25 cellular contexts compared by ENCODE assay signal in the genomic region with DNA sequence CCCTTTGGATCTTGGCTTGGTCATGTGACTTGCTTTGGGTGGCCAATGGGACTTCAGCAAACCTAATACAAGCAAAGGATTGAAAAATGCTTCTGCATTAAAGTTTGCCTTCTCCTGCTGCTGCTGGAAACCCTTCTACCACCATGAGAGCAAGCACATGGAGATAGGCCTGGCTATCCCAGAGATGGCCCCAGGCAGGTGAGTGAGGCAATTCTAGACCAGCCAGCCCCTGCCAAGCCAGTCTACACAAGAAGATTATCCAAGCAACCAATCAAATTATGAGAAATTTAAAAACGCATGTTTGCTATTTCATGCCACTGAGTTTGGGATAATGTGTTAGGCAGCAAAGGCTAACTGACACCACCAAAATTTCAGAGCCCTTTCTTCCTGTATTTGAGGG.
"Had no signal": no experiment of that assay in that cellular context is flagged by ENCODE, and none has a peak within 500 bp of the region (broad histone marks: within the 10 kb centered on the region; RNA-seq: fewer than 3 reads in every experiment).

No MANE protein-coding gene starts in this region.

- H3K4me1 ChIP-seq: stomach, suprapubic skin, testis, thyroid gland, tibial artery, tibial nerve, transverse colon, upper lobe of left lung, upper lobe of right lung, uterus, vagina had no signal

- H3K4me3 ChIP-seq: stomach, suprapubic skin, testis, thoracic aorta, thyroid gland, tibial artery, tibial nerve, transverse colon, upper lobe of left lung, upper lobe of right lung, uterus, vagina had no signal

- H3K36me3 ChIP-seq: stomach, suprapubic skin, thoracic aorta, thyroid gland, tibial artery, tibial nerve, transverse colon, upper lobe of left lung, upper lobe of right lung, uterus, vagina had no signal

- H3K27me3 ChIP-seq: suprapubic skin, testis, thyroid gland, tibial artery, tibial nerve, transverse colon, upper lobe of left lung, upper lobe of right lung, uterus, vagina had no signal

- H3K9me3 ChIP-seq: suprapubic skin, testis, thoracic aorta, thyroid gland, tibial artery, transverse colon, upper lobe of left lung, upper lobe of right lung, uterus, vagina had no signal

- H3K27ac ChIP-seq: stomach, suprapubic skin, testis, thoracic aorta, thyroid gland, tibial artery, tibial nerve, transverse colon, upper lobe of left lung, upper lobe of right lung, uterus, vagina had no signal

- ATAC-seq: stimulated activated effector memory CD8-positive, alpha-beta T cell treated with anti-CD3 and anti-CD28 coated beads, Interleukin-12 subunit alpha, Interleukin-12 subunit beta, amount 100 ng/mL, for 72 hours; stimulated activated memory B cell treated with anti-CD40 and anti-IgM and Interleukin-4, amounts not matched to agents 10 μg/mL and 1 μg/mL and 100 μg/mL, for 72 hours; stimulated activated naive B cell treated with anti-CD40 and anti-IgM and Interleukin-4, amounts not matched to agents 10 μg/mL and 1 μg/mL and 100 μg/mL, for 72 hours; stimulated activated naive CD8-positive, alpha-beta T cell treated with anti-CD3 and anti-CD28 coated beads, Interleukin-15, amount 100 ng/mL, for 72 hours; stimulated activated naive CD8-positive, alpha-beta T cell treated with anti-CD3 and anti-CD28 coated beads, Interleukin-15, Interleukin-2, amounts not matched to agents 100 U/mL and 50 U/mL, for 24 hours; upper lobe of right lung had no signal

- DNase-seq: stimulated activated CD4-positive, alpha-beta T cell treated with anti-CD3 and anti-CD28 coated beads, Interleukin-2, amount 100 ng/mL, for 48 hours; stimulated activated CD4-positive, alpha-beta T cell treated with anti-CD3 and anti-CD28 coated beads, Interleukin-4, amount 100 ng/mL, for 1 hour; stimulated activated CD4-positive, alpha-beta T cell treated with anti-CD3 and anti-CD28 coated beads, Interleukin-4, amount 100 ng/mL, for 24 hours; stimulated activated CD4-positive, alpha-beta T cell treated with anti-CD3 and anti-CD28 coated beads, Interleukin-4, amount 100 ng/mL, for 4 hours; stimulated activated CD8-positive, alpha-beta memory T cell treated with anti-CD3 and anti-CD28 coated beads, Interleukin-4, amount 100 ng/mL, for 48 hours; stimulated activated naive B cell treated with anti-CD40 and anti-IgM and Interleukin-4, amounts not matched to agents 10 μg/mL and 1 μg/mL and 100 μg/mL, for 72 hours; stimulated activated naive CD4-positive, alpha-beta T cell; stimulated activated naive CD4-positive, alpha-beta T cell treated with Interleukin-2 at 50 U/mL for 16 hours; stimulated activated naive CD8-positive, alpha-beta T cell treated with anti-CD3 and anti-CD28 coated beads, Interleukin-15, amount 100 ng/mL, for 72 hours; stimulated activated naive CD8-positive, alpha-beta T cell treated with anti-CD3 and anti-CD28 coated beads, Interleukin-15, Interleukin-2, amounts not matched to agents 100 U/mL and 50 U/mL, for 24 hours; stomach; substantia nigra; testis; thyroid gland; tibial artery; transverse colon; upper lobe of left lung; upper lobe of right lung; uterus had no signal
